7 cellular contexts compared by ENCODE assay signal in genomic region chr2:69789129-69789528, GRCh38. TPM values are rescaled to one million over a fixed set of nuclear protein-coding genes. Genes with fewer than 3 reads are reported as not detected.
A peak's percentile ranks its signal among the peaks of the same experiment; 100 is the strongest.
DNase-seq lines count a peak whose midpoint lies in the region; ATAC-seq and TF ChIP-seq lines count a peak whose summit lies in the region.

No MANE protein-coding gene starts in this region.

- H3K9me2 ChIP-seq in MM.1S (replicated peaks; ENCODE audit: insufficient read depth, low read length), result no peaks in the 10 kb centered on the region

- H3K27ac ChIP-seq in MM.1S (ENCODE audit: low read length), result peak overlapping the region; percentile 23; the same call in 1 of the 2 replicates
- H3K27ac ChIP-seq in right atrium auricular region, result peak overlapping the region; percentile 61 to 73
- peak overlapping the region; percentile 52 to 88 (median 70) for H3K27ac ChIP-seq in tibial nerve

- no peak for TF ChIP-seq EP300 in tibial nerve (IDR thresholded peaks at IDR 0.05)

- TF ChIP-seq CTCF in MM.1S (IDR thresholded peaks at IDR 0.05; ENCODE audit: low read length) (no peak), right atrium auricular region (IDR thresholded peaks at IDR 0.05) (no peak), tibial nerve (IDR thresholded peaks at IDR 0.05) (no peak)

- TF ChIP-seq POLR2A in tibial nerve (IDR thresholded peaks at IDR 0.05), result no peak

- H3K79me2 ChIP-seq in MM.1S (ENCODE audit: low read length), result no peaks in the 10 kb centered on the region

- no peaks in the 10 kb centered on the region for H3K9me3 ChIP-seq in MM.1S (replicated peaks; ENCODE audit: insufficient read depth, low read length)
- no peaks in the 10 kb centered on the region for H3K9me3 ChIP-seq in right atrium auricular region
- H3K9me3 ChIP-seq in tibial nerve, result no peaks in the 10 kb centered on the region

- H3K4me1 ChIP-seq in MM.1S (ENCODE audit: low read length) (peaks cover 18% of the 10 kb centered on the region), right atrium auricular region (peaks cover 0 to 30% of the 10 kb centered on the region in 2 donors), tibial nerve (peaks cover 0 to 35% (median 21%) of the 10 kb centered on the region in 4 donors)

- H3K27me3 ChIP-seq in MM.1S (replicated peaks; ENCODE audit: insufficient read depth, low read length) (no peaks in the 10 kb centered on the region), right atrium auricular region (no peaks in the 10 kb centered on the region), tibial nerve (no peaks in the 10 kb centered on the region)

- peak; percentile 59 for ATAC-seq in GM19455 (IDR thresholded peaks at IDR 0.05; ENCODE audit: unreplicated experiment)

- peak overlapping the region; percentile 46; the same call in 1 of the 2 replicates for H3K4me2 ChIP-seq in MM.1S (ENCODE audit: low read depth, low read length)

- WGBS in tibial nerve, 2 donors, result 28 to 42% methylated on average over 5 of the region's 5 CpGs

- no peak overlapping the region for H3K4me3 ChIP-seq in MM.1S (ENCODE audit: low read length)
- H3K4me3 ChIP-seq in right atrium auricular region, result no peak overlapping the region
- H3K4me3 ChIP-seq in tibial nerve, result no peak overlapping the region

- H3K9ac ChIP-seq in MM.1S (ENCODE audit: low read length), result no peak overlapping the region

- H4K20me1 ChIP-seq in MM.1S (ENCODE audit: insufficient read depth, low read length), result no peaks in the 10 kb centered on the region

- H2AFZ ChIP-seq in MM.1S (ENCODE audit: low read length), result no peak overlapping the region

- DNase-seq in MM.1S (peak; percentile 17), right atrium auricular region (ENCODE audit: low spot score) (peak; percentile 66), tibial nerve (ENCODE audit: low spot score in 2 of 2) (no peak), NCI-H2081 (lab: John Stamatoyannopoulos, UW) (no peak), hypothalamus (lab: John Stamatoyannopoulos, UW) (no peak)
- no peak for DNase-seq in stimulated activated CD4-positive, alpha-beta T cell treated with anti-CD3 and anti-CD28 coated beads, Interleukin-2, amount 100 ng/mL, for 48 hours

- no peaks in the 10 kb centered on the region for H3K36me3 ChIP-seq in MM.1S (replicated peaks; ENCODE audit: insufficient read depth, low read length)
- H3K36me3 ChIP-seq in right atrium auricular region, result peaks cover 6% of the 10 kb centered on the region
- peaks cover 0 to 21% (median 0%) of the 10 kb centered on the region in 3 donors for H3K36me3 ChIP-seq in tibial nerve

- H3F3A ChIP-seq in MM.1S (ENCODE audit: insufficient read depth, low read length), result peaks cover 7% of the 10 kb centered on the region; the same call in 1 of the 2 replicates

RNA-seq across cellular contexts. Expression of gene GMCL1, which starts 40.3 kb away (rescaled TPM):
- total RNA-seq in right atrium auricular region (1 to 10 TPM; 5.4 to 7.2 TPM), tibial nerve (10 to 100 TPM; 11.2 to 20.1 (median 15.5) TPM)

RNA-seq across cellular contexts. Expression of gene ANXA4, which starts 47.2 kb away (rescaled TPM):
- total RNA-seq in right atrium auricular region, result 10 to 100 TPM; 12.7 to 25.9 TPM
- total RNA-seq in tibial nerve, result 10 to 100 TPM; 61.8 to 79.4 (median 73.9) TPM

Comparison
In these comparisons a context has a peak if more than half of its experiments do, and no peak if none do; other contexts are left out.
1. DNase-seq: peak in MM.1S (single experiment) and right atrium auricular region (single experiment); none in tibial nerve (0 of 2), NCI-H2081 (0 of 2), hypothalamus (0 of 51) and stimulated activated CD4-positive, alpha-beta T cell treated with anti-CD3 and anti-CD28 coated beads, Interleukin-2, amount 100 ng/mL, for 48 hours (0 of 2).
2. Peak in every context shown above with its lines, with median percentiles within 50 percentile points of each other: H3K27ac ChIP-seq.